Comparison of ENCODE assay signal across 20 cellular contexts in the genomic region with DNA sequence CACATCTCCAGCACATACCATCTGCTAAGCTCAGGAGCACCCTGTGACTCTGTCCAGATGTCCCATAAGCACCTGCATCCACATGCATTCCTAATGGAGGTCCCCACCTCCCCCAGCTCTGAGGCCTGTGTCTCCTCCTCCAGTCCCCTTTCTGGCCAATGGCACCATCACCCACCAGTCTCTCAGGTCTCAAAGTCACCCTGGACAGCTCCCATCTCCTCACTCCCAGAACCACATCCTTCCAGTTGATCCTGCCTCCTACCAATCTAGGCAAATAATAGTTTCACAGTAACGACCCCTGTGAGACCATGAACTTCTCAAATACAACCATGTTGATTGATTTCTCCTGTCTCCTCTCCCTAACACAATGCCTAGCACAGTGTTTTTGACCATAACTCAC. TPM values are rescaled to one million over a fixed set of nuclear protein-coding genes. Genes with fewer than 3 reads are reported as not detected.
DNase-seq lines count a peak whose midpoint lies in the region; ATAC-seq and TF ChIP-seq lines count a peak whose summit lies in the region.
"Had no signal": no experiment of that assay in that cellular context is flagged by ENCODE, and none has a peak within 500 bp of the region (broad histone marks: within the 10 kb centered on the region; RNA-seq: fewer than 3 reads in every experiment).

No MANE protein-coding gene starts in this region.

- H3K27ac Mint-ChIP-seq in WTC11, result no peak overlapping the region
- H3K27ac Mint-ChIP-seq: H9, HFFc6 had no signal

- H3K36me3 Mint-ChIP-seq in WTC11, result no peaks in the 10 kb centered on the region
- H3K36me3 Mint-ChIP-seq: CD4-positive, CD25-positive, alpha-beta regulatory T cell had no signal

- TF ChIP-seq CTCF in HCT116 (IDR thresholded peaks at IDR 0.05 in 2 of 3, conservative IDR thresholded peaks at IDR 0.05 in 1 of 3; ENCODE audit: borderline replicate concordance in 1 of 3, insufficient read depth in 1 of 3, low read depth in 2 of 3, low read length in 2 of 3) (no peak), WTC11 (IDR thresholded peaks at IDR 0.05) (no peak), neutrophil (IDR thresholded peaks at IDR 0.05) (no peak), GM10266 (IDR thresholded peaks at IDR 0.05; ENCODE audit: control insufficient read depth, insufficient read depth, low read depth, missing control alignments) (no peak)

- POLR2A ChIA-PET in HCT116 (lab: Charles Lee), result no interaction called here
- POLR2A ChIA-PET in WTC11 (lab: Charles Lee), result no interaction called here

- intact Hi-C loops in HCT116 (cut with micrococcal nuclease), result no loop called here

- no peaks in the 10 kb centered on the region for H3K9me2 ChIP-seq in HCT116 (ENCODE audit: insufficient read depth)

- peaks cover 10% of the 10 kb centered on the region for H3K4me1 Mint-ChIP-seq in WTC11

- TF ChIP-seq RAD21 in HCT116 (IDR thresholded peaks at IDR 0.05; ENCODE audit: low read depth), result no peak

- H2AFZ ChIP-seq in HCT116 (ENCODE audit: low read depth, low read length, poor library complexity, severe bottlenecking), result no peak overlapping the region

- H3K4me3 Mint-ChIP-seq in WTC11, result no peak overlapping the region
- H3K4me3 Mint-ChIP-seq: CD4-positive, CD25-positive, alpha-beta regulatory T cell; H9; HFFc6 had no signal

- H3K27me3 ChIP-seq in HCT116 (ENCODE audit: insufficient read depth, low read length), result 0 out of 2 replicates have a peak, but pooled peaks cover 12% of the 10 kb centered on the region
- H3K27me3 ChIP-seq in neutrophil, result no peaks in the 10 kb centered on the region
- H3K27me3 ChIP-seq: BLaER1 had no signal

- H3K36me3 ChIP-seq in HCT116 (ENCODE audit: control insufficient read depth in 1 of 2, insufficient read depth in 2 of 2, low read length in 2 of 2) (no peaks in the 10 kb centered on the region), neutrophil (peaks cover 26% of the 10 kb centered on the region)
- H3K36me3 ChIP-seq: BLaER1 had no signal

- CTCF ChIA-PET in HCT116 (lab: Charles Lee) (no interaction called here), WTC11 (lab: Charles Lee) (no interaction called here)

- BruUV-seq in HCT116 (replicated peaks; lab: Mats Ljungman, UMichigan), result no TSS peak

- no peaks in the 10 kb centered on the region; the same call in 1 of the 2 replicates for H3K27me3 Mint-ChIP-seq in WTC11 (ENCODE audit: low read depth)

- peak; percentile 11 for DNase-seq in EH (ENCODE audit: low read depth)
- DNase-seq in HCT116 (ENCODE audit: low read depth, low spot score), result no peak
- no peak for DNase-seq in WTC11 (ENCODE audit: low spot score)
- DNase-seq in SIG-M5 treated with dmso at 0.1 percent for 504 hours (lab: John Stamatoyannopoulos, UW; ENCODE audit: unreplicated experiment), result no peak
- no peak for DNase-seq in NCI-H2029 (lab: John Stamatoyannopoulos, UW)
- DNase-seq in GM10266 (ENCODE audit: extremely low spot score), result no peak
- DNase-seq: 8988T; AML-193; Calu3; CD4-positive, CD25-positive, alpha-beta regulatory T cell; DMS 273 treated with DMSO at 0.1 percent for 48 hours; DMS79; EL; GDM1; GOT3; H9; HFFc6; KBM-7 had no signal

- H4K20me1 ChIP-seq in HCT116 (ENCODE audit: insufficient read depth), result no peaks in the 10 kb centered on the region
- H4K20me1 ChIP-seq: BLaER1 had no signal

- H3K27ac ChIP-seq in HCT116 (ENCODE audit: low read depth, low read length), result no peak overlapping the region
- H3K27ac ChIP-seq in neutrophil, result peak overlapping the region; percentile 78
- H3K27ac ChIP-seq: BLaER1 had no signal

- H3K9me3 ChIP-seq in HCT116 (ENCODE audit: control insufficient read depth in 1 of 2, insufficient read depth in 1 of 2, low read depth in 1 of 2, low read length in 2 of 2), result no peaks in the 10 kb centered on the region
- no peaks in the 10 kb centered on the region for H3K9me3 ChIP-seq in neutrophil
- H3K9me3 ChIP-seq: BLaER1 had no signal

- H3K4me1 ChIP-seq in HCT116 (ENCODE audit: control insufficient read depth in 1 of 2, insufficient read depth in 2 of 2, low read length in 2 of 2), result peaks cover 6 to 11% of the 10 kb centered on the region in 2 experiments; a peak in 3 of 4 replicates
- peaks cover 52 to 57% of the 10 kb centered on the region in 2 experiments for H3K4me1 ChIP-seq in neutrophil (ENCODE audit: control insufficient read depth in 1 of 2, insufficient read depth in 1 of 2, low read depth in 1 of 2, low read length in 1 of 2)

- no peak overlapping the region for H3K9ac ChIP-seq in HCT116 (ENCODE audit: low read length)
- H3K9ac ChIP-seq: BLaER1 had no signal

- H3K79me2 ChIP-seq in HCT116 (ENCODE audit: insufficient read depth, low read length), result no peaks in the 10 kb centered on the region

- H3K4me2 ChIP-seq in HCT116 (ENCODE audit: low read length), result no peak overlapping the region
- H3K4me2 ChIP-seq: BLaER1 had no signal

- H3K9me3 Mint-ChIP-seq in WTC11, result no peaks in the 10 kb centered on the region
- H3K9me3 Mint-ChIP-seq: H9, HFFc6 had no signal

- ATAC-seq in HCT116, result no peak
- 0 out of 2 replicates have a peak, but pooled peaks have one; percentile 47 for ATAC-seq in WTC11

- RAD21 ChIA-PET in HCT116 (lab: Charles Lee; ENCODE audit: low non-redundant PET in 1 of 2, low total read pairs in 2 of 2, uncharacterized antibody in 2 of 2, unreplicated experiment in 2 of 2), result no interaction called here

- no peak for TF ChIP-seq POLR2A in HCT116 (IDR thresholded peaks at IDR 0.05; ENCODE audit: borderline replicate concordance, extremely low read depth, insufficient read depth, insufficient read length)

- H3K4me3 ChIP-seq in HCT116 (replicated peaks in 1 of 2; ENCODE audit: low read depth in 1 of 2, low read length in 2 of 2) (no peak overlapping the region), neutrophil (ENCODE audit: low read depth in 1 of 2, low read length in 1 of 2) (no peak overlapping the region)
- H3K4me3 ChIP-seq: BLaER1 had no signal

TF ChIP-seq in HCT116, 20 proteins besides CTCF, POLR2A, EP300 and RAD21:
- TF ChIP-seq REST (IDR thresholded peaks at IDR 0.05; ENCODE audit: low read depth), result peak; percentile 40; the same call in 1 of the 2 replicates
- TF ChIP-seq FOSL1 (IDR thresholded peaks at IDR 0.05; ENCODE audit: low read depth), result no peak
TF ChIP-seq in HCT116: peak in this region for 1.

TF ChIP-seq in WTC11, 78 proteins besides CTCF, POLR2A, EP300 and RAD21:
- TF ChIP-seq ZNF219 (CRISPR knock-in tag; IDR thresholded peaks at IDR 0.05; ENCODE audit: borderline replicate concordance) (no peak), PRRX2 (CRISPR knock-in tag; IDR thresholded peaks at IDR 0.05) (no peak)

RNA-seq across cellular contexts. Expression of gene GGTA1, which starts 40.1 kb away (rescaled TPM):
- not detected for total RNA-seq in HCT116 (2021; ENCODE audit: unreplicated experiment)
- not detected in 2 replicates for polyA plus RNA-seq in HCT116 (2012)
- not detected in 3 replicates for total RNA-seq in WTC11 (2021)
- total RNA-seq: Calu3, H9, HFFc6 had no signal
- polyA plus RNA-seq: CD4-positive, CD25-positive, alpha-beta regulatory T cell had no signal
